Comparison of ENCODE assay signal across 1 cellular context in the genomic region with DNA sequence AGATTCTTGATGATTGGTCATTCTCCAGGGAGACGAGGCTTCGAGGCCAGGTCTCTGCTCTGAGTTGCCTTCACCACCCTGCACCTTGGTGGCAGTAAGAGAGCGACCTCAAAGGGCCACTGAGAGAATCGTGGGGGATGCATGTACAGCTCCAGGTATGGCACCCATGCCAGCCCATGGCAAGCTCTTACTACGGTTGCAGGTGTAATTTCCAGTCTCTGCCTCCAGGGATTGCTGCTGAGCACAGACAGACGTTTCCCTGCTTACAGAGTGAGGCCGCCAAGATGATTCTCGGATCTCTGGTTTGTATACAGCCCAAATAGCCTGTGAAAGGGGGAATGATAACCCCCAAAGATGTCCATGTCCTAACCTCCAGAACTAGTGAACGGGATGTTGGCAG.
TF ChIP-seq lines count a peak whose summit lies in the region.

No MANE protein-coding gene starts in this region.

TF ChIP-seq in IMR-90, 13 proteins besides CTCF, POLR2A, EP300 and RAD21:
- TF ChIP-seq, protein P1, sequence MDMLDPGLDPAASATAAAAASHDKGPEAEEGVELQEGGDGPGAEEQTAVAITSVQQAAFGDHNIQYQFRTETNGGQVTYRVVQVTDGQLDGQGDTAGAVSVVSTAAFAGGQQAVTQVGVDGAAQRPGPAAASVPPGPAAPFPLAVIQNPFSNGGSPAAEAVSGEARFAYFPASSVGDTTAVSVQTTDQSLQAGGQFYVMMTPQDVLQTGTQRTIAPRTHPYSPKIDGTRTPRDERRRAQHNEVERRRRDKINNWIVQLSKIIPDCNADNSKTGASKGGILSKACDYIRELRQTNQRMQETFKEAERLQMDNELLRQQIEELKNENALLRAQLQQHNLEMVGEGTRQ (IDR thresholded peaks at IDR 0.05; ENCODE audit: low read depth, low read length), result no peak
- TF ChIP-seq MAZ (IDR thresholded peaks at IDR 0.05; ENCODE audit: borderline replicate concordance, low read depth, low read length), result no peak
- TF ChIP-seq NFE2L2 (IDR thresholded peaks at IDR 0.05; ENCODE audit: low read depth, low read length), result no peak
- no peak for TF ChIP-seq CEBPB (IDR thresholded peaks at IDR 0.05; ENCODE audit: low read depth, low read length)
- no peak for TF ChIP-seq RCOR1 (IDR thresholded peaks at IDR 0.05; ENCODE audit: insufficient replicate concordance, low read length)
- no peak for TF ChIP-seq RFX5 (IDR thresholded peaks at IDR 0.05; ENCODE audit: low read depth, low read length)
- no peak for TF ChIP-seq SMC3 (IDR thresholded peaks at IDR 0.05; ENCODE audit: low read depth, low read length)
